In the genomic region with DNA sequence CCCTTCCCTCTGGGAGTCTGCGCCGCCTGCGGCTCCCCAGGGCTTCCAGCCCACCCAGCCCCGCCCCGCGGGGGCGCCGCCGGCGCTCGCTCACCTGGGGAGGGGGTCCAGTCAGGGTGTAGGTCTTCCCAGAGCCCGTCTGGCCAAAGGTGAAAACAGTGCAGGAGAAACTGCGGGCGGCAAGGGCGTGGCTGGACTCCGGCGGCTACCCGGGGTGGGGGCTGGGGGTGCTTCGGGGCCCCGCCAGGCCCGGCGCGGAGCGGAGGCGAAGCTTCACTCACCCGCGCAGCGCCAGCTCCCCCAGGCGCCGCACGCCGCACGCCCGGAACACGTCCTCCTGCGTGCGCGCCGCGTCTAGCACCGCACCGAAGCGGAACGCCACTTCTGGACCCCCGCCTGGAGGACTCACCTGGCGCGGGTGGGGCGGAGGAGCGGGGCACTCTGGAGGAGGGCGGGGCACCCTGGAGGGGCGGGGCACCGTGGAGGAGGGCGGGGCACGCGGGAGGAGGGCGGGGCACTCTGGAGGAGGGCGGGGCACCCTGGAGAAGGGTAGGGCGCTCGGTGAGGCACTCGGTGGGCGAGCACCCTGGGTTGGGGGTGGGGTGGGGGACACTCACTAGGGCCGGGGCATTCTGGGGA, we compare ENCODE assay signal across 9 cellular contexts. TPM values are rescaled to one million over a fixed set of nuclear protein-coding genes. Genes with fewer than 3 reads are reported as not detected.
A peak's percentile ranks its signal among the peaks of the same experiment; 100 is the strongest.
DNase-seq lines count a peak whose midpoint lies in the region; ATAC-seq and TF ChIP-seq lines count a peak whose summit lies in the region.
"Had no signal": no experiment of that assay in that cellular context is flagged by ENCODE, and none has a peak within 500 bp of the region (broad histone marks: within the 10 kb centered on the region; RNA-seq: fewer than 3 reads in every experiment).

No MANE protein-coding gene starts in this region.

- no peak overlapping the region for H4K8ac ChIP-seq in neuronal stem cell (ENCODE audit: low read depth, low read length)

- H2AK5ac ChIP-seq in neuronal stem cell (ENCODE audit: low read depth, low read length): no peak overlapping the region

- H3K23ac ChIP-seq in neuronal stem cell (ENCODE audit: low read depth, low read length, poor library complexity): no peak overlapping the region

- H2AFZ ChIP-seq in neuronal stem cell (ENCODE audit: low read length): peak overlapping the region; percentile 66

- no peak for TF ChIP-seq CTCF in RWPE1 (conservative IDR thresholded peaks at IDR 0.05; ENCODE audit: low read depth)
- TF ChIP-seq CTCF in fibroblast of villous mesenchyme (IDR thresholded peaks at IDR 0.05; ENCODE audit: insufficient read depth, low read depth, low read length): no peak

- H2BK12ac ChIP-seq in neuronal stem cell (ENCODE audit: low read length): no peak overlapping the region

- no CpG with 5 or more reads among the region's 62 CpGs for WGBS in neuronal stem cell (ENCODE audit: extremely low coverage in 2 of 2, insufficient read length in 2 of 2, insufficient replicate concordance in 1 of 2), 2 donors

- H3K14ac ChIP-seq in neuronal stem cell (ENCODE audit: low read length): no peak overlapping the region

- peaks cover 3% of the 10 kb centered on the region; the same call in 1 of the 2 replicates for H3K4me1 ChIP-seq in HAP-1
- peaks cover 5 to 8% of the 10 kb centered on the region in 2 donors for H3K4me1 ChIP-seq in neuronal stem cell (ENCODE audit: control insufficient read depth in 2 of 2, insufficient read depth in 1 of 2, low read depth in 1 of 2, low read length in 2 of 2)
- H3K4me1 ChIP-seq in SJCRH30: no peaks in the 10 kb centered on the region

- no peaks in the 10 kb centered on the region for H3K36me3 ChIP-seq in HAP-1 (replicated peaks)
- H3K36me3 ChIP-seq in neuronal stem cell (replicated peaks in 1 of 2; ENCODE audit: control insufficient read depth in 2 of 2, insufficient read depth in 2 of 2, low read length in 2 of 2): no peaks in the 10 kb centered on the region
- H3K36me3 ChIP-seq in SJCRH30: no peaks in the 10 kb centered on the region
- H3K36me3 ChIP-seq: neutrophil had no signal

- H2BK120ac ChIP-seq in neuronal stem cell (ENCODE audit: low read depth, low read length): no peak overlapping the region

- POLR2A ChIA-PET in RWPE1 (lab: Yijun Ruan, JAX; ENCODE audit: low non-redundant PET): no interaction called here

- H3K4ac ChIP-seq in neuronal stem cell (ENCODE audit: low read length): no peak overlapping the region

- H3K9ac ChIP-seq in neuronal stem cell (ENCODE audit: low read depth, low read length, poor library complexity): no peak overlapping the region

- H3K18ac ChIP-seq in neuronal stem cell (ENCODE audit: low read length): peak overlapping the region; percentile 78

- in situ Hi-C loops in HAP-1 (cut with MboI; ENCODE audit: low sequenced_read_pairs): loop anchor here (10.0 kb wide), 1 partner anchor 187 kb away; no protein-coding TSS in a partner anchor

- H3K27ac ChIP-seq in RWPE1: no peak overlapping the region
- H3K27ac ChIP-seq in neuronal stem cell (replicated peaks; ENCODE audit: low read length): no peak overlapping the region
- no peak overlapping the region for H3K27ac ChIP-seq in SJCRH30
- H3K27ac ChIP-seq: neutrophil had no signal

- CTCF ChIA-PET in RWPE1 (lab: Yijun Ruan, JAX): interaction anchor here (1.0 to 2.3 kb wide), 3 partner anchors 10 to 193 kb away, joined by 4 to 11 read pairs (median 8); no protein-coding TSS in a partner anchor

- no peak overlapping the region for H2BK15ac ChIP-seq in neuronal stem cell (ENCODE audit: low read length)

- no peak overlapping the region for H4K91ac ChIP-seq in neuronal stem cell (ENCODE audit: low read depth, low read length, poor library complexity)

- H2BK5ac ChIP-seq in neuronal stem cell (ENCODE audit: low read length): no peak overlapping the region

- peak overlapping the region; percentile 36 for H3K4me3 ChIP-seq in HAP-1
- peak overlapping the region; percentile 42 for H3K4me3 ChIP-seq in fibroblast of villous mesenchyme (ENCODE audit: low read depth, low read length)
- H3K4me3 ChIP-seq in neuronal stem cell (ENCODE audit: low read length in 2 of 2): peak overlapping the region in 1 of 2 donors; percentile 85
- H3K4me3 ChIP-seq in SJCRH30: no peak overlapping the region

- no peaks in the 10 kb centered on the region for H3K79me1 ChIP-seq in neuronal stem cell (ENCODE audit: low read depth, low read length)

- DNase-seq in HAP-1 (ENCODE audit: low spot score in 2 of 2): peak in 1 of 2 experiments; percentile 16
- peak; percentile 73 for DNase-seq in RWPE1 (ENCODE audit: low spot score)
- DNase-seq in fibroblast of villous mesenchyme (ENCODE audit: low read depth): no peak
- peak; percentile 42 for DNase-seq in neuronal stem cell (ENCODE audit: low spot score)
- DNase-seq in T1000 (lab: John Stamatoyannopoulos, UW): no peak
- no peak for DNase-seq in SJCRH30

- 0 out of 2 replicates have a peak, but pooled peaks cover under 1% of the 10 kb centered on the region for H3K27me3 ChIP-seq in HAP-1 (ENCODE audit: low read depth)
- peaks cover 0 to 74% (median 33%) of the 10 kb centered on the region in 3 experiments for H3K27me3 ChIP-seq in neuronal stem cell (ENCODE audit: control insufficient read depth in 3 of 3, insufficient read depth in 3 of 3, low read depth in 1 of 3, low read length in 3 of 3)
- no peaks in the 10 kb centered on the region; the same call in 1 of the 2 replicates for H3K27me3 ChIP-seq in SJCRH30

- ATAC-seq in GM21576 (IDR thresholded peaks at IDR 0.05; ENCODE audit: unreplicated experiment): no peak
- no peak for ATAC-seq in HG03159 (IDR thresholded peaks at IDR 0.05; ENCODE audit: unreplicated experiment)

- 0 out of 2 replicates have a peak, but pooled peaks cover 4% of the 10 kb centered on the region for H3K9me3 ChIP-seq in HAP-1
- H3K9me3 ChIP-seq in neuronal stem cell (replicated peaks in 1 of 2; ENCODE audit: control insufficient read depth in 2 of 2, insufficient read depth in 1 of 2, low read depth in 1 of 2, low read length in 2 of 2): peaks cover 0 to 2% of the 10 kb centered on the region in 2 donors
- peaks cover 7% of the 10 kb centered on the region; the same call in 1 of the 2 replicates for H3K9me3 ChIP-seq in SJCRH30 (replicated peaks)
- H3K9me3 ChIP-seq: neutrophil had no signal

- H3K4me2 ChIP-seq in neuronal stem cell (ENCODE audit: insufficient read depth, low read length, poor library complexity, severe bottlenecking): peak overlapping the region; percentile 99

RNA-seq across cellular contexts. Expression of gene KIF12, which starts 1.0 kb away (rescaled TPM):
- total RNA-seq in fibroblast of villous mesenchyme: not detected in 2 replicates
- 0.18 TPM for polyA plus RNA-seq in neuronal stem cell (2013, experiment 1 of 2)
- 0.22 TPM for polyA plus RNA-seq in neuronal stem cell (2013, experiment 2 of 2)
- total RNA-seq in SJCRH30 (2014; rRNA removed; shearing (Covaris generic)): 0.13 TPM in 1 of 2 replicates, not detected in the other

RNA-seq across cellular contexts. Expression of gene AMBP, which starts 20.0 kb away (rescaled TPM):
- total RNA-seq in fibroblast of villous mesenchyme: not detected in 2 replicates
- 0.06 TPM for polyA plus RNA-seq in neuronal stem cell (2013, experiment 1 of 2)
- 0.11 TPM for polyA plus RNA-seq in neuronal stem cell (2013, experiment 2 of 2)
- total RNA-seq in SJCRH30 (2014; rRNA removed; shearing (Covaris generic)): 0.55 and 0.81 TPM in 2 replicates

RNA-seq across cellular contexts. Expression of gene COL27A1, which starts 57.2 kb away (rescaled TPM):
- 22.9 and 23.3 TPM in 2 replicates for total RNA-seq in fibroblast of villous mesenchyme
- polyA plus RNA-seq in neuronal stem cell (2013, experiment 1 of 2): 11.1 TPM
- polyA plus RNA-seq in neuronal stem cell (2013, experiment 2 of 2): 11.1 TPM
- 13.0 and 18.6 TPM in 2 replicates for total RNA-seq in SJCRH30 (2014; rRNA removed; shearing (Covaris generic))

Comparison
In these comparisons a context has a peak if more than half of its experiments do, and no peak if none do; other contexts are left out.
1. DNase-seq: peak in RWPE1 (single experiment) and neuronal stem cell (single experiment); none in fibroblast of villous mesenchyme (single experiment), T1000 (single experiment) and SJCRH30 (0 of 2).